Comparison of ENCODE assay signal across 25 cellular contexts in genomic region chr17:41483531-41483930, GRCh38. TPM values are rescaled to one million over a fixed set of nuclear protein-coding genes. Genes with fewer than 3 reads are reported as not detected.
A peak's percentile ranks its signal among the peaks of the same experiment; 100 is the strongest.
DNase-seq lines count a peak whose midpoint lies in the region; ATAC-seq, FAIRE-seq and TF ChIP-seq lines count a peak whose summit lies in the region.
"Had no signal": no experiment of that assay in that cellular context is flagged by ENCODE, and none has a peak within 500 bp of the region (broad histone marks: within the 10 kb centered on the region; RNA-seq: fewer than 3 reads in every experiment).

No MANE protein-coding gene starts in this region.

- no peaks in the 10 kb centered on the region for H3K36me3 ChIP-seq in endodermal cell (ENCODE audit: control insufficient read depth, insufficient read depth, low read length)
- no peaks in the 10 kb centered on the region for H3K36me3 ChIP-seq in neural progenitor cell
- H3K36me3 ChIP-seq: HAP-1 had no signal

- H3K9me3 Mint-ChIP-seq in endodermal cell = no peaks in the 10 kb centered on the region
- peaks cover 5% of the 10 kb centered on the region for H3K9me3 Mint-ChIP-seq in neural progenitor cell
- no peaks in the 10 kb centered on the region for H3K9me3 Mint-ChIP-seq in stimulated activated effector memory CD8-positive, alpha-beta T cell treated with anti-CD3 and anti-CD28 coated beads, Interleukin-12 subunit alpha, Interleukin-12 subunit beta, amount 100 ng/mL, for 72 hours
- H3K9me3 Mint-ChIP-seq: CD4-positive, alpha-beta T cell had no signal

- H3K4me3 ChIP-seq in endodermal cell (ENCODE audit: low read length) (no peak overlapping the region), neural progenitor cell (no peak overlapping the region)
- H3K4me3 ChIP-seq: A549, GM23248, HAP-1 had no signal

- no peak for ATAC-seq in stimulated activated effector memory CD8-positive, alpha-beta T cell treated with anti-CD3 and anti-CD28 coated beads, Interleukin-12 subunit alpha, Interleukin-12 subunit beta, amount 100 ng/mL, for 72 hours
- ATAC-seq in GM18907 (IDR thresholded peaks at IDR 0.05; ENCODE audit: unreplicated experiment) = no peak
- ATAC-seq: A549 had no signal

- no peaks in the 10 kb centered on the region for H3K36me3 Mint-ChIP-seq in endodermal cell (ENCODE audit: low read depth)
- H3K36me3 Mint-ChIP-seq in neural progenitor cell = no peaks in the 10 kb centered on the region
- peaks cover 5% of the 10 kb centered on the region for H3K36me3 Mint-ChIP-seq in stimulated activated effector memory CD8-positive, alpha-beta T cell treated with anti-CD3 and anti-CD28 coated beads, Interleukin-12 subunit alpha, Interleukin-12 subunit beta, amount 100 ng/mL, for 72 hours

- H3K9me3 ChIP-seq in endodermal cell (ENCODE audit: control insufficient read depth, low read length) = no peaks in the 10 kb centered on the region
- no peaks in the 10 kb centered on the region for H3K9me3 ChIP-seq in neural progenitor cell (ENCODE audit: low read depth)
- H3K9me3 ChIP-seq: A549, Caco-2, HAP-1 had no signal

- H3F3A ChIP-seq in neural progenitor cell (ENCODE audit: low read depth) = peaks cover 5% of the 10 kb centered on the region

- H3K4me1 ChIP-seq in endodermal cell (ENCODE audit: control insufficient read depth, insufficient read depth, low read length) (peaks cover 7% of the 10 kb centered on the region), neural progenitor cell (peaks cover 14% of the 10 kb centered on the region)
- H3K4me1 ChIP-seq: A549, HAP-1 had no signal

- peaks cover 10% of the 10 kb centered on the region for H3K4me1 Mint-ChIP-seq in endodermal cell
- H3K4me1 Mint-ChIP-seq in neural progenitor cell = peaks cover 5% of the 10 kb centered on the region
- H3K4me1 Mint-ChIP-seq in stimulated activated effector memory CD8-positive, alpha-beta T cell treated with anti-CD3 and anti-CD28 coated beads, Interleukin-12 subunit alpha, Interleukin-12 subunit beta, amount 100 ng/mL, for 72 hours = no peaks in the 10 kb centered on the region

- peak overlapping the region; percentile 2 for H3K4me2 ChIP-seq in neural progenitor cell
- H3K4me2 ChIP-seq: A549 had no signal

- peaks cover 24% of the 10 kb centered on the region for H3K27me3 Mint-ChIP-seq in endodermal cell (ENCODE audit: insufficient read depth)
- peaks cover 4% of the 10 kb centered on the region for H3K27me3 Mint-ChIP-seq in neural progenitor cell (ENCODE audit: insufficient read depth, low read depth)
- H3K27me3 Mint-ChIP-seq: CD4-positive, alpha-beta T cell had no signal

- 69 to 71% methylated on average over 1 to 9 of the region's 9 CpGs for WGBS in endodermal cell (ENCODE audit: insufficient coverage in 1 of 2, insufficient read length in 1 of 2), 2 experiments

- H3K27ac ChIP-seq in endodermal cell (ENCODE audit: low read depth, low read length) (no peak overlapping the region), neural progenitor cell (no peak overlapping the region)
- H3K27ac ChIP-seq: 22Rv1, A549, C4-2B, GM23248 had no signal

- H4K20me1 ChIP-seq in neural progenitor cell (ENCODE audit: low read depth) = no peaks in the 10 kb centered on the region

- no peaks in the 10 kb centered on the region for H3K79me2 ChIP-seq in neural progenitor cell (ENCODE audit: low read depth)

- H3K27ac Mint-ChIP-seq in endodermal cell (peak overlapping the region; percentile 40), neural progenitor cell (no peak overlapping the region)
- H3K27ac Mint-ChIP-seq in stimulated activated effector memory CD8-positive, alpha-beta T cell treated with anti-CD3 and anti-CD28 coated beads, Interleukin-12 subunit alpha, Interleukin-12 subunit beta, amount 100 ng/mL, for 72 hours = peak overlapping the region; percentile 33
- H3K27ac Mint-ChIP-seq: CD4-positive, alpha-beta T cell had no signal

- H2AFZ ChIP-seq in neural progenitor cell (replicated peaks) = peak overlapping the region; percentile 54
- H2AFZ ChIP-seq: GM23248 had no signal

- FAIRE-seq in HTR-8/SVneo (lab: Jason Lieb, UNC) = peak; percentile 49
- FAIRE-seq: A549, GM12892, GM18507 had no signal

- H3K4me3 Mint-ChIP-seq in endodermal cell (no peak overlapping the region), neural progenitor cell (no peak overlapping the region)
- H3K4me3 Mint-ChIP-seq in stimulated activated effector memory CD8-positive, alpha-beta T cell treated with anti-CD3 and anti-CD28 coated beads, Interleukin-12 subunit alpha, Interleukin-12 subunit beta, amount 100 ng/mL, for 72 hours = no peak overlapping the region
- H3K4me3 Mint-ChIP-seq: CD4-positive, alpha-beta T cell had no signal

- TF ChIP-seq CTCF in endodermal cell (conservative IDR thresholded peaks at IDR 0.05) (no peak), neural progenitor cell (IDR thresholded peaks at IDR 0.05) (no peak), GM20000 (IDR thresholded peaks at IDR 0.05; ENCODE audit: extremely low read depth, missing control alignments) (no peak)

- H3K9ac ChIP-seq in endodermal cell (ENCODE audit: extremely low read depth, low read length, poor library complexity, severe bottlenecking) (no peak overlapping the region), neural progenitor cell (no peak overlapping the region)
- H3K9ac ChIP-seq: GM23248 had no signal

- H3K27me3 ChIP-seq in endodermal cell (ENCODE audit: control insufficient read depth, insufficient read depth, low read length, poor library complexity, severe bottlenecking) = no peaks in the 10 kb centered on the region
- H3K27me3 ChIP-seq in neural progenitor cell = no peaks in the 10 kb centered on the region

- DNase-seq in HTR-8/SVneo (ENCODE audit: insufficient read length, low spot score) (no peak), endodermal cell (peak; percentile 70), neural progenitor cell (ENCODE audit: low spot score) (peak; percentile 42), OCI-M2 (lab: John Stamatoyannopoulos, UW; ENCODE audit: unreplicated experiment) (no peak), GM20000 (ENCODE audit: low spot score) (no peak), cerebellum (ENCODE audit: low spot score) (no peak)
- DNase-seq in stimulated activated effector memory CD8-positive, alpha-beta T cell treated with anti-CD3 and anti-CD28 coated beads, Interleukin-12 subunit alpha, Interleukin-12 subunit beta, amount 100 ng/mL, for 72 hours (ENCODE audit: low spot score in 2 of 2) = no peak
- DNase-seq: AML-193; Caco-2; CD4-positive, alpha-beta T cell; DMS153; DMS79; GDM1; GM23248 had no signal

RNA-seq across cellular contexts. Expression of gene KRT35, which starts 2.6 kb away (rescaled TPM):
- total RNA-seq in endodermal cell (not detected), neural progenitor cell (ENCODE audit: low replicate concordance) (not detected in 2 replicates), cerebellum (not detected)
- not detected for polyA plus RNA-seq in endodermal cell (2013, experiment 1 of 2)
- not detected for polyA plus RNA-seq in endodermal cell (2013, experiment 2 of 2)
- total RNA-seq: Caco-2; CD4-positive, alpha-beta T cell; Daoy; GM23248; H4; HT-29 had no signal
- polyA plus RNA-seq: A549, BJ, GM23248 had no signal

RNA-seq across cellular contexts. Expression of gene KRT36, which starts 6.2 kb away (rescaled TPM):
- not detected for total RNA-seq in endodermal cell
- polyA plus RNA-seq in endodermal cell (2013, experiment 1 of 2) = not detected
- not detected for polyA plus RNA-seq in endodermal cell (2013, experiment 2 of 2)
- not detected in 2 replicates for total RNA-seq in neural progenitor cell (ENCODE audit: low replicate concordance)
- not detected for total RNA-seq in cerebellum
- total RNA-seq: Caco-2; CD4-positive, alpha-beta T cell; Daoy; GM23248; H4; HT-29 had no signal
- polyA plus RNA-seq: A549, GM23248 had no signal

RNA-seq across cellular contexts. Expression of gene KRT32, which starts 16.3 kb away (rescaled TPM):
- total RNA-seq in endodermal cell (not detected), neural progenitor cell (ENCODE audit: low replicate concordance) (not detected in 2 replicates), cerebellum (not detected)
- not detected for polyA plus RNA-seq in endodermal cell (2013, experiment 1 of 2)
- not detected for polyA plus RNA-seq in endodermal cell (2013, experiment 2 of 2)
- total RNA-seq: Caco-2; CD4-positive, alpha-beta T cell; GM23248; H4; HT-29 had no signal
- polyA plus RNA-seq: A549, GM23248 had no signal

RNA-seq across cellular contexts. Expression of gene KRT13, which starts 21.9 kb away (rescaled TPM):
- total RNA-seq in endodermal cell (not detected), neural progenitor cell (ENCODE audit: low replicate concordance) (not detected in 2 replicates), cerebellum (0.27 TPM)
- not detected for polyA plus RNA-seq in endodermal cell (2013, experiment 1 of 2)
- not detected for polyA plus RNA-seq in endodermal cell (2013, experiment 2 of 2)
- total RNA-seq: Caco-2; CD4-positive, alpha-beta T cell; Daoy; GM23248; H4 had no signal
- polyA plus RNA-seq: GM23248 had no signal

RNA-seq across cellular contexts. Expression of gene KRT15, which starts 35.2 kb away (rescaled TPM):
- total RNA-seq in endodermal cell (1 to 10 TPM in 1 of 2 donors, under 1 TPM in 1; 0.95 to 1.2 TPM), neural progenitor cell (ENCODE audit: low replicate concordance) (0.15 TPM in 1 of 2 replicates, not detected in the other), cerebellum (not detected)
- not detected for polyA plus RNA-seq in endodermal cell (2013, experiment 1 of 2)
- polyA plus RNA-seq in endodermal cell (2013, experiment 2 of 2) = not detected
- total RNA-seq: CD4-positive, alpha-beta T cell had no signal

Comparison
In these comparisons a context has a peak if more than half of its experiments do, and no peak if none do; other contexts are left out.
1. DNase-seq: peak in endodermal cell (single experiment) and neural progenitor cell (single experiment); none in HTR-8/SVneo (single experiment), stimulated activated effector memory CD8-positive, alpha-beta T cell treated with anti-CD3 and anti-CD28 coated beads, Interleukin-12 subunit alpha, Interleukin-12 subunit beta, amount 100 ng/mL, for 72 hours (0 of 2), OCI-M2 (single experiment), GM20000 (single experiment) and cerebellum (single experiment).